In genomic region chr15:56371495-56372147, GRCh38 we compare ENCODE assay signal across 11 cellular contexts. TPM values are rescaled to one million over a fixed set of nuclear protein-coding genes. Genes with fewer than 3 reads are reported as not detected.
A peak's percentile ranks its signal among the peaks of the same experiment; 100 is the strongest.
DNase-seq lines count a peak whose midpoint lies in the region; ATAC-seq and FAIRE-seq lines count a peak whose summit lies in the region.
"Had no signal": no experiment of that assay in that cellular context is flagged by ENCODE, and none has a peak within 500 bp of the region (broad histone marks: within the 10 kb centered on the region; RNA-seq: fewer than 3 reads in every experiment).

No MANE protein-coding gene starts in this region.

- peaks cover 18% of the 10 kb centered on the region for H3K27me3 Mint-ChIP-seq in activated CD4-positive, alpha-beta T cell treated with anti-CD3 and anti-CD28 coated beads for 36 hours
- peaks cover 16% of the 10 kb centered on the region for H3K27me3 Mint-ChIP-seq in activated CD4-positive, alpha-beta memory T cell treated with anti-CD3 and anti-CD28 coated beads, Interleukin-2, amount 10 ng/mL, durations not matched to agents 7 days and 5 days

- CTCF ChIA-PET in activated CD4-positive, alpha-beta T cell treated with anti-CD3 and anti-CD28 coated beads for 36 hours (lab: Charles Lee) = interaction anchor here (0.9 to 1.3 kb wide), 2 partner anchors 56 to 127 kb away, joined by 3 read pairs; no protein-coding TSS in a partner anchor
- CTCF ChIA-PET in activated CD4-positive, alpha-beta memory T cell treated with anti-CD3 and anti-CD28 coated beads, Interleukin-2, amount 10 ng/mL, durations not matched to agents 7 days and 5 days (lab: Charles Lee) = no interaction called here

- intact Hi-C loops in activated CD4-positive, alpha-beta T cell treated with anti-CD3 and anti-CD28 coated beads for 36 hours (cut with DNase I, micrococcal nuclease) = loop anchor here in 1 of 2 experiments (5.0 kb wide), 1 partner anchor 416 kb away; no protein-coding TSS in a partner anchor

- no peak overlapping the region for H3K27ac Mint-ChIP-seq in activated CD4-positive, alpha-beta T cell treated with anti-CD3 and anti-CD28 coated beads for 36 hours
- H3K27ac Mint-ChIP-seq in activated CD4-positive, alpha-beta memory T cell treated with anti-CD3 and anti-CD28 coated beads, Interleukin-2, amount 10 ng/mL, durations not matched to agents 7 days and 5 days = no peak overlapping the region
- H3K27ac Mint-ChIP-seq: activated naive CD4-positive, alpha-beta T cell treated with anti-CD3 and anti-CD28 coated beads for 36 hours; mesothelial cell of epicardium had no signal

- H3K9me3 Mint-ChIP-seq in activated CD4-positive, alpha-beta T cell treated with anti-CD3 and anti-CD28 coated beads for 36 hours (ENCODE audit: low read depth) = no peaks in the 10 kb centered on the region
- no peaks in the 10 kb centered on the region for H3K9me3 Mint-ChIP-seq in activated CD4-positive, alpha-beta memory T cell treated with anti-CD3 and anti-CD28 coated beads, Interleukin-2, amount 10 ng/mL, durations not matched to agents 7 days and 5 days
- H3K9me3 Mint-ChIP-seq: activated naive CD4-positive, alpha-beta T cell treated with anti-CD3 and anti-CD28 coated beads for 36 hours had no signal

- H3K4me1 Mint-ChIP-seq in activated CD4-positive, alpha-beta T cell treated with anti-CD3 and anti-CD28 coated beads for 36 hours = peaks cover 10% of the 10 kb centered on the region
- H3K4me1 Mint-ChIP-seq in activated CD4-positive, alpha-beta memory T cell treated with anti-CD3 and anti-CD28 coated beads, Interleukin-2, amount 10 ng/mL, durations not matched to agents 7 days and 5 days = no peaks in the 10 kb centered on the region

- POLR2A ChIA-PET in activated CD4-positive, alpha-beta T cell treated with anti-CD3 and anti-CD28 coated beads for 36 hours (lab: Charles Lee) = no interaction called here
- POLR2A ChIA-PET in activated CD4-positive, alpha-beta memory T cell treated with anti-CD3 and anti-CD28 coated beads, Interleukin-2, amount 10 ng/mL, durations not matched to agents 7 days and 5 days (lab: Charles Lee) = no interaction called here

- H3K36me3 Mint-ChIP-seq in activated CD4-positive, alpha-beta T cell treated with anti-CD3 and anti-CD28 coated beads for 36 hours (ENCODE audit: low read depth) = no peaks in the 10 kb centered on the region
- no peaks in the 10 kb centered on the region for H3K36me3 Mint-ChIP-seq in activated CD4-positive, alpha-beta memory T cell treated with anti-CD3 and anti-CD28 coated beads, Interleukin-2, amount 10 ng/mL, durations not matched to agents 7 days and 5 days (ENCODE audit: low read depth)

- no peak for DNase-seq in activated CD4-positive, alpha-beta T cell treated with anti-CD3 and anti-CD28 coated beads for 36 hours
- no peak for DNase-seq in activated CD4-positive, alpha-beta T cell treated with anti-CD3 and anti-CD28 coated beads, Interleukin-2, amount 50 U/mL, for 4 hours
- DNase-seq in stimulated activated naive CD8-positive, alpha-beta T cell treated with anti-CD3 and anti-CD28 coated beads, Interleukin-15, Interleukin-2, amounts not matched to agents 100 U/mL and 50 U/mL, for 24 hours = no peak
- DNase-seq in DMS 273 (lab: John Stamatoyannopoulos, UW; ENCODE audit: unreplicated experiment) (no peak), urothelium cell line (ENCODE audit: low spot score) (no peak)
- DNase-seq in activated CD4-positive, alpha-beta memory T cell treated with anti-CD3 and anti-CD28 coated beads, Interleukin-2, amount 10 ng/mL, durations not matched to agents 7 days and 5 days = no peak
- DNase-seq: activated naive CD4-positive, alpha-beta T cell treated with anti-CD3 and anti-CD28 coated beads for 36 hours; NCI-H1048 had no signal

- no peak overlapping the region for H3K4me3 Mint-ChIP-seq in activated CD4-positive, alpha-beta T cell treated with anti-CD3 and anti-CD28 coated beads for 36 hours
- H3K4me3 Mint-ChIP-seq in activated CD4-positive, alpha-beta memory T cell treated with anti-CD3 and anti-CD28 coated beads, Interleukin-2, amount 10 ng/mL, durations not matched to agents 7 days and 5 days = no peak overlapping the region
- H3K4me3 Mint-ChIP-seq: activated naive CD4-positive, alpha-beta T cell treated with anti-CD3 and anti-CD28 coated beads for 36 hours; mesothelial cell of epicardium had no signal

- ATAC-seq in activated CD4-positive, alpha-beta T cell treated with anti-CD3 and anti-CD28 coated beads for 36 hours = peak; percentile 85
- peak; percentile 82 for ATAC-seq in HG02623 (IDR thresholded peaks at IDR 0.05; ENCODE audit: unreplicated experiment)
- ATAC-seq in HG03565 (IDR thresholded peaks at IDR 0.05; ENCODE audit: unreplicated experiment) = peak; percentile 89
- ATAC-seq in stimulated activated naive CD8-positive, alpha-beta T cell treated with anti-CD3 and anti-CD28 coated beads, Interleukin-15, Interleukin-2, amounts not matched to agents 100 U/mL and 50 U/mL, for 24 hours = peak; percentile 14

- no peak for FAIRE-seq in urothelium cell line (lab: Jason Lieb, UNC)

RNA-seq across cellular contexts. Expression of gene TEX9, which starts 6.4 kb away (rescaled TPM):
- 1 to 10 TPM; 1.5 to 1.8 TPM for total RNA-seq in activated CD4-positive, alpha-beta T cell treated with anti-CD3 and anti-CD28 coated beads for 36 hours
- total RNA-seq in activated CD4-positive, alpha-beta memory T cell treated with anti-CD3 and anti-CD28 coated beads, Interleukin-2, amount 10 ng/mL, durations not matched to agents 7 days and 5 days = under 1 TPM; 0.38 to 0.78 TPM

Comparison
In these comparisons a context has a peak if more than half of its experiments do, and no peak if none do; other contexts are left out.
1. ATAC-seq: peak in every context shown above with its lines; median percentile 89 in HG03565; 85 in activated CD4-positive, alpha-beta T cell treated with anti-CD3 and anti-CD28 coated beads for 36 hours; 82 in HG02623; 14 in stimulated activated naive CD8-positive, alpha-beta T cell treated with anti-CD3 and anti-CD28 coated beads, Interleukin-15, Interleukin-2, amounts not matched to agents 100 U/mL and 50 U/mL, for 24 hours.